In the genomic region with DNA sequence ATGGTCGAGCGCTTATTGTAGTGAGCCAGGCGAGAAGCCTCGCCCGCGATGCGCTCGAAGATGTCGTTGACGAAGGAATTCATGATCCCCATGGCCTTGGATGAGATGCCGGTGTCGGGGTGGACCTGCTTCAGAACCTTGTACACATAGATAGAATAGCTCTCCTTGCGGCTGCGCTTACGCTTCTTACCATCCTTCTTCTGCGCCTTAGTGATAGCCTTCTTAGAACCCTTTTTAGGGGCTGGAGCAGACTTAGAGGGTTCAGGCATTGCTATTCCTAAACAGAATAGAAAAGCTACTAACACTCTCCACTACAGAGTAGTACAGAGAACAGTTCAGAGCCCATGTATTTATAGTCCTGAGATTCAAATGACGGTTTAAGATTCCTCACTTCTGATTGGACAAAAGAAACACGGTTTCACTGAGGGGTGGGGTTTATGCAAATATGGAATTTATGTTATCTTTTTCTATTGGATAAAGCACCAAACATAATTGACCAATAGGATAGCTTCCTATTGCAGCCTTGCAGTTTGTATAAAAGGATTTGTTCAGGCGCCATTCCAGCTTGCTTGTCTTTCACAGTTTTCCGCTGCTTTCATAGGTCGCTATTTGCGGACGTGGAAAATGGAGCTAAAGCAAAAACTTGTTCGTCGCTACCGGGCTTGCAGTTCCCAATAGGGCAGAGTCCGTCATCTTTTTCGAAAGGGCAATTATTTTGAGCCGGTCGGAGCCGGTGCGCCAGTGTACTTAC, we compare ENCODE assay signal across 8 cellular contexts. TPM values are rescaled to one million over a fixed set of nuclear protein-coding genes. Genes with fewer than 3 reads are reported as not detected.
DNase-seq lines count a peak whose midpoint lies in the region; ATAC-seq and TF ChIP-seq lines count a peak whose summit lies in the region.

No MANE protein-coding gene starts in this region.

- peak; percentile 98 for DNase-seq in DMS53 (lab: John Stamatoyannopoulos, UW)
- peak; percentile 67 for DNase-seq in HuH-7 (ENCODE audit: low spot score)
- DNase-seq in T-helper 9 cell = peak; percentile 46
- peak; percentile 91 for DNase-seq in MCF 10A (ENCODE audit: unreplicated experiment)
- DNase-seq in H4 (ENCODE audit: low spot score) = no peak

- H3K4me1 ChIP-seq in iPS-20b (ENCODE audit: insufficient read depth, low read length) = peaks cover 14% of the 10 kb centered on the region

- peak; percentile 50 for ATAC-seq in GM21526 (IDR thresholded peaks at IDR 0.05; ENCODE audit: low FRiP score, unreplicated experiment)

- CTCF ChIA-PET in MCF 10A (lab: Yijun Ruan, JAX) = interaction anchor here (0.5 to 6.7 kb wide), 10 partner anchors 10 to 59 kb away, joined by 3 to 70 read pairs (median 3); a partner anchor contains a TSS

- H3K9ac ChIP-seq in iPS-20b (ENCODE audit: low read depth, low read length) = peak overlapping the region; percentile 86; the same call in 1 of the 2 replicates

- H3K4me3 ChIP-seq in iPS-20b (ENCODE audit: low read length) (peak overlapping the region; percentile 63; the same call in 1 of the 2 replicates), skin epidermis (peak overlapping the region; percentile 30 to 47 (median 41))

- POLR2A ChIA-PET in MCF 10A (lab: Yijun Ruan, JAX) = interaction anchor here (0.6 to 19.2 kb wide), 42 partner anchors 10 to 1850 kb away, joined by 3 to 1354 read pairs (median 8); a partner anchor contains a TSS

- H3K9me3 Mint-ChIP-seq in MCF 10A (ENCODE audit: unreplicated experiment) = no peaks in the 10 kb centered on the region

- H3K27me3 Mint-ChIP-seq in MCF 10A (ENCODE audit: insufficient read depth, unreplicated experiment) = no peaks in the 10 kb centered on the region

- peak overlapping the region; percentile 82 for H3K27ac Mint-ChIP-seq in MCF 10A (ENCODE audit: low read depth, unreplicated experiment)

- intact Hi-C loops in MCF 10A (cut with micrococcal nuclease) = loop anchor here (1.0 kb wide), 1 partner anchor 10 kb away; a partner anchor contains a TSS

- TSS peak; percentile 98 for BruUV-seq in MCF 10A (replicated peaks; lab: Mats Ljungman, UMichigan)

- H3K27me3 ChIP-seq in iPS-20b (ENCODE audit: insufficient read depth, low read length) = no peaks in the 10 kb centered on the region

- no peak for TF ChIP-seq CTCF in MCF 10A (IDR thresholded peaks at IDR 0.05; ENCODE audit: unreplicated experiment)

- H3K4me1 Mint-ChIP-seq in MCF 10A (ENCODE audit: insufficient read depth, unreplicated experiment) = peaks cover 16% of the 10 kb centered on the region

- peak overlapping the region; percentile 80 for H3K4me3 Mint-ChIP-seq in MCF 10A (ENCODE audit: unreplicated experiment)

- peak overlapping the region; percentile 98 for H3K27ac ChIP-seq in iPS-20b (ENCODE audit: low read length)
- peak overlapping the region; percentile 15 to 90 (median 74) for H3K27ac ChIP-seq in skin epidermis

- peaks cover 21% of the 10 kb centered on the region for H3K36me3 Mint-ChIP-seq in MCF 10A (ENCODE audit: insufficient read depth, unreplicated experiment)

- H3K36me3 ChIP-seq in iPS-20b (ENCODE audit: insufficient read depth, low read depth, low read length) = no peaks in the 10 kb centered on the region

- H3K9me3 ChIP-seq in iPS-20b (ENCODE audit: insufficient read depth, low read depth, low read length) = 0 out of 2 replicates have a peak, but pooled peaks cover 2% of the 10 kb centered on the region

RNA-seq across cellular contexts. Expression of a gene that starts 43.7 kb away (rescaled TPM):
- 2.8 and 5.2 TPM in 2 replicates for total RNA-seq in MCF 10A (2022)
- 7.8 and 13.4 TPM in 2 replicates for total RNA-seq in H4 (2014; rRNA removed; shearing (Covaris generic))
